8 cellular contexts compared by ENCODE assay signal in the genomic region with DNA sequence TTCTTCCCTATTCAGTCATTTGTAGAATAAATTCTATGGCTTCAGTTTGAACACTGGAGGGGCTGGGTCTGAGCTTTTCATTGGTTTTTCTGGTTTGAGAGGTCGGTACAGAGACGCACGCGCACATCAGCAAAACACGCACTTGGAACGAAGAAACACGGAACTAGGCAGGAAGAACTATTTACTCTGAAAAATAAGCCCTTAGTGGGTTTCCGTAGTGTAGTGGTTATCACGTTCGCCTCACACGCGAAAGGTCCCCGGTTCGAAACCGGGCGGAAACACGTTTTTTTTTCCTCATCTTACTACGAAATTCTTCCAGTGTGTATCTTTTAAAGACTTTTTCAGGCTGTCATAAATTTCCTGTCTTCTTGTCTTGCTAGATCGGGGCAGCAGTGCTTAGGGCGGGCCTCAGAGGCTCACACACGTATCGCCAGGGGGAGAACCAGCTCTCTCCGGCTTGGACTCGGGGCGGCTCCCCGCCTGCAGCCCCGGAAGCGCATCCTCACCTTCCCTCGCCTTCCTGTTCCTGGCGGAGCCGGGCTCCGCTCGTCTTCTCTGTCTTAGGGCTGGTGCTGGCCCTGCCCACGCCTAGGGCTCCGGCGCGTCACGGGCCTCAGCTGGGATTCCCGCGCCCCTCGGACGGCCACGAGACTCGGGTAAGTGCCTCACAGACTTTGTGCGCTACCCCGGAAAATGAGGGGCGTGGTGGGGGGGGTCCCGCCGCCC. TPM values are rescaled to one million over a fixed set of nuclear protein-coding genes. Genes with fewer than 3 reads are reported as not detected.
DNase-seq lines count a peak whose midpoint lies in the region; ATAC-seq and TF ChIP-seq lines count a peak whose summit lies in the region.

A gene (plus strand): TSS at position 521 of the 726 bp plus-strand sequence. CDS start 6,841 bp downstream, outside the sequence.

- POLR2A ChIA-PET in activated B cell treated with CpG ODN at 0.5 μM for 24 hours (lab: Charles Lee), result interaction anchor here (0.5 to 3.5 kb wide), 51 partner anchors 10 to 1334 kb away, joined by 3 to 74 read pairs (median 5); a partner anchor contains a TSS

- peaks cover 7% of the 10 kb centered on the region for H3K27me3 Mint-ChIP-seq in activated B cell treated with CpG ODN at 0.5 μM for 24 hours

- H3K4me3 ChIP-seq in cardiac fibroblast (replicated peaks in 1 of 2; ENCODE audit: low read depth in 2 of 2, low read length in 2 of 2), result peak within 1 kb of the TSS; percentile 67 to 82

- H3K27ac Mint-ChIP-seq in activated B cell treated with CpG ODN at 0.5 μM for 24 hours, result peak within 1 kb of the TSS; percentile 97

- peaks cover 50% of the 10 kb centered on the region for H3K36me3 Mint-ChIP-seq in activated B cell treated with CpG ODN at 0.5 μM for 24 hours (ENCODE audit: low read depth)

- peak; percentile 77 for TF ChIP-seq POLR2A in GM18951 (IDR thresholded peaks at IDR 0.05; ENCODE audit: extremely low read depth, insufficient read depth, insufficient read length)

- H3K4me1 Mint-ChIP-seq in activated B cell treated with CpG ODN at 0.5 μM for 24 hours, result peaks cover 65% of the 10 kb centered on the region

- H3K4me3 Mint-ChIP-seq in activated B cell treated with CpG ODN at 0.5 μM for 24 hours, result peak within 1 kb of the TSS; percentile 98

- intact Hi-C loops in activated B cell treated with CpG ODN at 0.5 μM for 24 hours (cut with micrococcal nuclease), result loop anchor here (1.0 to 10.0 kb wide), 13 partner anchors 15 to 1214 kb away; a partner anchor contains a TSS

- in situ Hi-C loops in GM18951 (cut with MboI; ENCODE audit: low sequenced_read_pairs, unreplicated experiment), result no loop called here

- CTCF ChIA-PET in activated B cell treated with CpG ODN at 0.5 μM for 24 hours (lab: Charles Lee), result interaction anchor here (0.7 to 2.3 kb wide), 5 partner anchors 16 to 315 kb away, joined by 3 to 10 read pairs (median 4); no protein-coding TSS in a partner anchor

- TF ChIP-seq CTCF in activated B cell treated with CpG ODN at 0.5 μM for 24 hours (IDR thresholded peaks at IDR 0.05) (no peak), cardiac fibroblast (IDR thresholded peaks at IDR 0.05; ENCODE audit: low read depth, low read length) (no peak)

- ATAC-seq in HG03196 (IDR thresholded peaks at IDR 0.05; ENCODE audit: unreplicated experiment), result peak; percentile 53
- ATAC-seq in activated B cell treated with CpG ODN at 0.5 μM for 24 hours (ENCODE audit: low read depth), result peak; percentile 67

- no peaks in the 10 kb centered on the region for H3K9me3 Mint-ChIP-seq in activated B cell treated with CpG ODN at 0.5 μM for 24 hours

- peak; percentile 82 for DNase-seq in AG08395 (ENCODE audit: low spot score)
- DNase-seq in NCI-H345 treated with DMSO at 0.1 percent for 48 hours (lab: John Stamatoyannopoulos, UW; ENCODE audit: unreplicated experiment), result peak; percentile 90
- peak; percentile 73 for DNase-seq in activated B cell treated with CpG ODN at 0.5 μM for 24 hours
- peak; percentile 94 to 95 for DNase-seq in cardiac fibroblast (ENCODE audit: low read depth in 2 of 2)
- DNase-seq in islet precursor cell, result peak; percentile 95
- DNase-seq in stimulated activated CD4-positive, alpha-beta T cell treated with anti-CD3 and anti-CD28 coated beads, Interleukin-12 subunit alpha, Interleukin-12 subunit beta, amount 100 ng/mL, for 48 hours (ENCODE audit: low read depth in 2 of 3, low spot score in 1 of 3), result peak; percentile 75 to 87 (median 80)

RNA-seq across cellular contexts. Expression of the gene that starts here (rescaled TPM):
- 74.5 and 82.2 TPM in 2 replicates for total RNA-seq in activated B cell treated with CpG ODN at 0.5 μM for 24 hours

Comparison
In these comparisons a context has a peak if more than half of its experiments do, and no peak if none do; other contexts are left out.
1. Peak in every context shown above with its lines: DNase-seq, ATAC-seq and H3K4me3 ChIP-seq.